ENCODE assay signal across 9 cellular contexts in the genomic region with DNA sequence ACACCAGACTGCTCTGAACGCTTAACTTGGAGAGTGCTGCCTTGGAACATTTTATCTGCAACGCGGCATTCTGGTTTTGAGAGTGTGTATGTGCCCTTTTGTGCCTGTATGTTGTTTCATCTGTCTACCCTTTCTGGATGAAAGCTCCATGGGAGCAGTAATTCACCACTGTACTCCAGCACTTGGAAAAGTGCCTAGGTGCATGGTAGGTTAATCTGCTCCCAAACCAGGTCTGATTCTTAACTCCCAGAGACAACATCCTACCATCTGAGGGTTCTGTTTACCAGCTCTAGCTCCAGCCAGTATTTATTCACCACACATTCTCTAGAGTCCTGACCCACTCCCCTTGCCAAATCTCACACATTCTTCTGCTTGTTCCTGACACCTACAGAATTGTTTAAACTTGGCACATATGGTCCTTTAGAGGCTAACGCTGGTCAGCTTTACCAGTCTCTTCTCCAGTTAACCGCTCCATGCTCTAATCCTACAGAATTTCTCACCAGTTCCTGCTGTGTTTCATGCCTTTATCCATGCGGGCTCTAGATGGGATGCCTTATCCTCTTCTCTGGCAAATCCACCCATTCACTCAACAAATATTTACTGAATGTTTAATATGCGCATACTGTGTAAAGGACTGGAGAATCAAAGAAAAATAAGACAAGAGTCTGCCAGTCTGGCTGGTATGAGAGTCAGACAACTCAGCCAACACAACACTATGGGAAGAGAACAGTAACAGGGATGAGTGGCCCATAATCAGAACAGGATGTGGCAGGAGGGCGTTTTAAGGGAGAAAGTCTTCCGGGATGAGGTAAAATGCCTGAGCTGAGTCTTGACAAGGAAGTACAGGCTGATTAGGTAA. TPM values are rescaled to one million over a fixed set of nuclear protein-coding genes. Genes with fewer than 3 reads are reported as not detected.
DNase-seq lines count a peak whose midpoint lies in the region; ATAC-seq, FAIRE-seq and TF ChIP-seq lines count a peak whose summit lies in the region.
"Had no signal": no experiment of that assay in that cellular context is flagged by ENCODE, and none has a peak within 500 bp of the region (broad histone marks: within the 10 kb centered on the region; RNA-seq: fewer than 3 reads in every experiment).

No MANE protein-coding gene starts in this region.

- TF ChIP-seq CTCF in AG04449 (IDR thresholded peaks at IDR 0.05; ENCODE audit: insufficient read depth, low read length, missing control alignments) (no peak), brain (conservative IDR thresholded peaks at IDR 0.05) (no peak)

- no peak overlapping the region for H3K4me3 ChIP-seq in AG04449 (ENCODE audit: low read depth, low read length)
- H3K4me3 ChIP-seq: adrenal gland had no signal

- H3K4me1 Mint-ChIP-seq in brain, result peaks cover 46% of the 10 kb centered on the region

- CTCF ChIA-PET in AG04449 (lab: Yijun Ruan, JAX), result interaction anchor here (1.1 to 1.2 kb wide), 2 partner anchors 10 to 16 kb away, joined by 3 read pairs; no protein-coding TSS in a partner anchor

- H3K4me3 Mint-ChIP-seq in brain, result peak overlapping the region in 1 of 5 experiments; percentile 3

- POLR2A ChIA-PET in AG04449 (lab: Yijun Ruan, JAX), result no interaction called here

- H3K9me3 Mint-ChIP-seq in brain, result no peaks in the 10 kb centered on the region

- peak overlapping the region in 4 of 5 experiments; percentile 2 to 75 (median 43) for H3K27ac Mint-ChIP-seq in brain

- FAIRE-seq in GM12892 (lab: Jason Lieb, UNC), result peak; percentile 24

- H3K27me3 Mint-ChIP-seq in brain, result no peaks in the 10 kb centered on the region

- no peak for ATAC-seq in HG02938 (IDR thresholded peaks at IDR 0.05; ENCODE audit: unreplicated experiment)
- ATAC-seq in GM18868 (IDR thresholded peaks at IDR 0.05; ENCODE audit: unreplicated experiment), result no peak

- TF ChIP-seq POLR2A in GM12892 (IDR thresholded peaks at IDR 0.05; ENCODE audit: low read depth, low read length), result no peak

- DNase-seq in AG04449 (ENCODE audit: low read depth, low spot score), result peak; percentile 29
- DNase-seq in GM12892 (ENCODE audit: insufficient read length), result no peak
- peak; percentile 56 for DNase-seq in iris pigment epithelial cell (ENCODE audit: low read depth)
- DNase-seq in stimulated activated CD4-positive, alpha-beta T cell treated with anti-CD3 and anti-CD28 coated beads, Interleukin-2, amount 100 ng/mL, for 24 hours, result no peak
- no peak for DNase-seq in OCI-M1 (lab: John Stamatoyannopoulos, UW)
- DNase-seq: adrenal gland had no signal

- peaks cover 14% of the 10 kb centered on the region for H3K36me3 Mint-ChIP-seq in brain

RNA-seq across cellular contexts. Expression of a gene that starts 46.4 kb away (rescaled TPM):
- polyA plus RNA-seq in GM12892 (2012; ENCODE audit: missing spikeins), result 62.5 TPM
- 179 TPM for polyA plus RNA-seq in brain (ENCODE audit: insufficient read depth, low read depth, low replicate concordance)

Comparison
In these comparisons a context has a peak if more than half of its experiments do, and no peak if none do; other contexts are left out.
1. DNase-seq: peak in AG04449 (single experiment) and iris pigment epithelial cell (single experiment); none in GM12892 (single experiment), stimulated activated CD4-positive, alpha-beta T cell treated with anti-CD3 and anti-CD28 coated beads, Interleukin-2, amount 100 ng/mL, for 24 hours (0 of 2) and OCI-M1 (single experiment).